ENCODE assay signal across 8 cellular contexts in genomic region chr4:107034982-107035710, GRCh38. TPM values are rescaled to one million over a fixed set of nuclear protein-coding genes. Genes with fewer than 3 reads are reported as not detected.
DNase-seq lines count a peak whose midpoint lies in the region; ATAC-seq and TF ChIP-seq lines count a peak whose summit lies in the region.

No MANE protein-coding gene starts in this region.

- peaks cover 3 to 23% of the 10 kb centered on the region in 2 donors for H3K4me1 ChIP-seq in thyroid gland

- CTCF ChIA-PET in activated CD8-positive, alpha-beta memory T cell treated with anti-CD3 and anti-CD28 coated beads, Interleukin-2, amount 10 ng/mL, durations not matched to agents 7 days and 5 days (lab: Charles Lee), result no interaction called here
- CTCF ChIA-PET in MCF 10A (lab: Yijun Ruan, JAX), result interaction anchor here (0.6 to 1.2 kb wide), 4 partner anchors 13 to 284 kb away, joined by 3 to 5 read pairs (median 3); no protein-coding TSS in a partner anchor

- no peaks in the 10 kb centered on the region for H3K36me3 ChIP-seq in thyroid gland

- no peak overlapping the region for H3K4me3 ChIP-seq in thyroid gland (replicated peaks in 1 of 3)

- WGBS in thyroid gland, 2 donors, result 4 to 6% methylated on average over 30 to 35 of the region's 35 CpGs

- ATAC-seq in activated CD8-positive, alpha-beta memory T cell treated with anti-CD3 and anti-CD28 coated beads, Interleukin-2, amount 10 ng/mL, durations not matched to agents 7 days and 5 days, result no peak
- ATAC-seq in left lobe of liver, result no peak

- DNase-seq in activated CD8-positive, alpha-beta memory T cell treated with anti-CD3 and anti-CD28 coated beads, Interleukin-2, amount 50 U/mL, for 48 hours, result peak; percentile 58
- DNase-seq in activated CD8-positive, alpha-beta memory T cell treated with anti-CD3 and anti-CD28 coated beads, Interleukin-2, amount 10 ng/mL, durations not matched to agents 7 days and 5 days, result no peak
- no peak for DNase-seq in MCF 10A (ENCODE audit: unreplicated experiment)
- DNase-seq in left lobe of liver (ENCODE audit: low spot score), result peak; percentile 43
- DNase-seq in thyroid gland, result peak; percentile 1 to 3
- DNase-seq in DMS114 treated with DMSO at 0.1 percent for 48 hours (lab: John Stamatoyannopoulos, UW; ENCODE audit: unreplicated experiment), result no peak
- DNase-seq in COLO829 (ENCODE audit: low spot score), result no peak
- DNase-seq in stimulated activated CD4-positive, alpha-beta T cell treated with anti-CD3 and anti-CD28 coated beads, Interleukin-12 subunit alpha, Interleukin-12 subunit beta, amount 100 ng/mL, for 4 hours, result no peak

- no peak overlapping the region for H3K27ac Mint-ChIP-seq in activated CD8-positive, alpha-beta memory T cell treated with anti-CD3 and anti-CD28 coated beads, Interleukin-2, amount 10 ng/mL, durations not matched to agents 7 days and 5 days
- no peak overlapping the region for H3K27ac Mint-ChIP-seq in MCF 10A (ENCODE audit: low read depth, unreplicated experiment)

- H3K36me3 Mint-ChIP-seq in activated CD8-positive, alpha-beta memory T cell treated with anti-CD3 and anti-CD28 coated beads, Interleukin-2, amount 10 ng/mL, durations not matched to agents 7 days and 5 days, result no peaks in the 10 kb centered on the region
- H3K36me3 Mint-ChIP-seq in MCF 10A (ENCODE audit: insufficient read depth, unreplicated experiment), result no peaks in the 10 kb centered on the region

- peaks cover 7% of the 10 kb centered on the region for H3K27me3 ChIP-seq in thyroid gland

- no peak for TF ChIP-seq POLR2A in thyroid gland (IDR thresholded peaks at IDR 0.05)

- H3K4me3 Mint-ChIP-seq in activated CD8-positive, alpha-beta memory T cell treated with anti-CD3 and anti-CD28 coated beads, Interleukin-2, amount 10 ng/mL, durations not matched to agents 7 days and 5 days, result no peak overlapping the region
- peak overlapping the region; percentile 91 for H3K4me3 Mint-ChIP-seq in MCF 10A (ENCODE audit: unreplicated experiment)

- TF ChIP-seq CTCF in MCF 10A (IDR thresholded peaks at IDR 0.05; ENCODE audit: unreplicated experiment) (no peak), thyroid gland (IDR thresholded peaks at IDR 0.05) (no peak)

- intact Hi-C loops in MCF 10A (cut with micrococcal nuclease) (loop anchor here (5.0 kb wide), 1 partner anchor 482 kb away; no protein-coding TSS in a partner anchor), thyroid gland (cut with DNase I) (no loop called here)

- no TSS peak for BruUV-seq in MCF 10A (replicated peaks; lab: Mats Ljungman, UMichigan)

- H3K9me3 ChIP-seq in thyroid gland, result no peaks in the 10 kb centered on the region

- peaks cover 22% of the 10 kb centered on the region for H3K4me1 Mint-ChIP-seq in activated CD8-positive, alpha-beta memory T cell treated with anti-CD3 and anti-CD28 coated beads, Interleukin-2, amount 10 ng/mL, durations not matched to agents 7 days and 5 days
- peaks cover 24% of the 10 kb centered on the region for H3K4me1 Mint-ChIP-seq in MCF 10A (ENCODE audit: insufficient read depth, unreplicated experiment)

- peaks cover 2% of the 10 kb centered on the region for H3K9me3 Mint-ChIP-seq in activated CD8-positive, alpha-beta memory T cell treated with anti-CD3 and anti-CD28 coated beads, Interleukin-2, amount 10 ng/mL, durations not matched to agents 7 days and 5 days (ENCODE audit: low read depth)
- H3K9me3 Mint-ChIP-seq in MCF 10A (ENCODE audit: unreplicated experiment), result no peaks in the 10 kb centered on the region

- peaks cover 59% of the 10 kb centered on the region for H3K27me3 Mint-ChIP-seq in activated CD8-positive, alpha-beta memory T cell treated with anti-CD3 and anti-CD28 coated beads, Interleukin-2, amount 10 ng/mL, durations not matched to agents 7 days and 5 days
- H3K27me3 Mint-ChIP-seq in MCF 10A (ENCODE audit: insufficient read depth, unreplicated experiment), result peaks cover 49% of the 10 kb centered on the region

- no peak overlapping the region for H3K27ac ChIP-seq in thyroid gland

- POLR2A ChIA-PET in MCF 10A (lab: Yijun Ruan, JAX), result interaction anchor here (0.9 to 1.4 kb wide), 3 partner anchors 9 to 33 kb away, joined by 3 to 5 read pairs (median 4); no protein-coding TSS in a partner anchor

RNA-seq across cellular contexts. Expression of gene DKK2, which starts 1.0 kb away (rescaled TPM):
- not detected for total RNA-seq in activated CD8-positive, alpha-beta memory T cell treated with anti-CD3 and anti-CD28 coated beads, Interleukin-2, amount 10 ng/mL, durations not matched to agents 7 days and 5 days
- 0.07 and 0.30 TPM in 2 replicates for total RNA-seq in MCF 10A (2022)
- not detected for total RNA-seq in left lobe of liver
- total RNA-seq in thyroid gland, result 1 to 10 TPM in 2 of 4 donors, under 1 TPM in 2; 0.34 to 1.5 (median 0.77) TPM

Comparison
In these comparisons a context has a peak if more than half of its experiments do, and no peak if none do; other contexts are left out.
1. DNase-seq: peak in activated CD8-positive, alpha-beta memory T cell treated with anti-CD3 and anti-CD28 coated beads, Interleukin-2, amount 50 U/mL, for 48 hours (single experiment), left lobe of liver (single experiment) and thyroid gland (2 of 2); none in activated CD8-positive, alpha-beta memory T cell treated with anti-CD3 and anti-CD28 coated beads, Interleukin-2, amount 10 ng/mL, durations not matched to agents 7 days and 5 days (single experiment), MCF 10A (single experiment), DMS114 treated with DMSO at 0.1 percent for 48 hours (single experiment), COLO829 (single experiment) and stimulated activated CD4-positive, alpha-beta T cell treated with anti-CD3 and anti-CD28 coated beads, Interleukin-12 subunit alpha, Interleukin-12 subunit beta, amount 100 ng/mL, for 4 hours (single experiment).